ENCODE assay signal across 8 cellular contexts in the genomic region with DNA sequence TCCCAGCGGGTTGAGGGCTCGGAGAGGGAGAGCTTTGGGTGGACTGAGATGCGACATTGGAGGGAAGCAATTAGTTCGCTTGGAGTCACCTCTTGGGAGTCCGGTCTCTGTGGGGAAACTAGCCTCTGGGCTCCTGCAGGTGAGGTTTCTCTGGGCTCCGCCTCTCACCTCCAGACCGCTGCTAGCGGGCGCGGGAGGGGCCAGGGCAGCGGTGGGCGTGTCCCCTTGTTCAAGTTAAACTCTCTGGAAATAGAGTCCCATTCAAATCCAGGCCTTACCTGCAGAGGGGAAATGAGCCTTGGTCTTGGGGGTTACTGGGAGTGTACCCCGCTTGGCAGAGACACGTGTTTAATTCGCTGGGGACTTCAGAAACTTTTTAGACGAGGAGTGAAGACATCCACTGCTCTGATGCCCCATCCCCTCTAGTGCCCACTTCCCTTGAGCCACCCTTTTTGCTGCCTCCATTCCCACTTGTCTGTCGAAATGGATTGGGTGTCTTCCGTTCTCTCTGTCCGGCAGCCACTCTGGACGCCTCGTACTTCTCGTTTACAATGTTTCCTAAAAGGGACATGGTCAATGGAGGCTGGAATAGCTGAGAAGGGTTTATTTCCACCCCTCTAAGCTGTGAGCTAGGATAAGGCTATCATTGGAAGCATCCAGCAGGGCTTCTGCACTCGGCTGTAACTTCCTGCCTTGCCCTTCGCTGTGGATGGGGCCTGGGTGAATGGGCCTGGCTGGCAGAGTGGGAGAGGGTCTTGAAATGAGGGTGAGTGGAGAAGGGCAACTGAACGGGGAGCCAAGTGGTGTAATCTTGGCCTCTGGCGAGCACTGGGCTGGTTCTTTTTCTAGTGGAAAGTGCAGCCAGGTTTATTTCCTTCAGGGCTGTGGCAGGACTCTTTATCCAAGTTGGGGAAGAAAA. TPM values are rescaled to one million over a fixed set of nuclear protein-coding genes. Genes with fewer than 3 reads are reported as not detected.
DNase-seq lines count a peak whose midpoint lies in the region; ATAC-seq, FAIRE-seq and TF ChIP-seq lines count a peak whose summit lies in the region.

No MANE protein-coding gene starts in this region.

- no peak for TF ChIP-seq EP300 in tibial nerve (IDR thresholded peaks at IDR 0.05)

- no peak for TF ChIP-seq CTCF in HEK293 (tag by site-specific recombination; IDR thresholded peaks at IDR 0.05)
- TF ChIP-seq CTCF in bronchial epithelial cell (IDR thresholded peaks at IDR 0.05; ENCODE audit: insufficient read depth, low read length, severe bottlenecking) = no peak
- TF ChIP-seq CTCF in liver (IDR thresholded peaks at IDR 0.05; ENCODE audit: low read depth, low read length, missing input control) = no peak
- no peak for TF ChIP-seq CTCF in tibial nerve (IDR thresholded peaks at IDR 0.05)

- 27% methylated on average over 26 of the region's 26 CpGs for WGBS in liver
- 15 to 21% methylated on average over 26 of the region's 26 CpGs for whole genome bisulfite sequencing in tibial nerve, 2 donors

- H3K9me3 ChIP-seq in HEK293 (ENCODE audit: control insufficient read depth, insufficient read depth, low read depth, low read length) = no peaks in the 10 kb centered on the region
- H3K9me3 ChIP-seq in liver (ENCODE audit: control insufficient read depth in 4 of 4, low read length in 3 of 4) = no peaks in the 10 kb centered on the region
- no peaks in the 10 kb centered on the region for H3K9me3 ChIP-seq in tibial nerve

- H3K36me3 ChIP-seq in HEK293 (ENCODE audit: control insufficient read depth in 2 of 2, insufficient read depth in 1 of 2, low read length in 2 of 2) (no peaks in the 10 kb centered on the region), bronchial epithelial cell (ENCODE audit: control insufficient read depth, insufficient read depth, low read length) (no peaks in the 10 kb centered on the region), liver (ENCODE audit: control insufficient read depth in 4 of 4, insufficient read depth in 3 of 4, low read depth in 1 of 4, low read length in 3 of 4) (no peaks in the 10 kb centered on the region), tibial nerve (no peaks in the 10 kb centered on the region)

- POLR2A ChIA-PET in HEK293 (lab: Yijun Ruan, JAX) = interaction anchor here (1.4 kb wide), 1 partner anchor 41 kb away, joined by 4 read pairs; no protein-coding TSS in a partner anchor

- FAIRE-seq in bronchial epithelial cell (lab: Jason Lieb, UNC) = no peak

- CTCF ChIA-PET in HEK293 (lab: Yijun Ruan, JAX) = interaction anchor here (1.3 kb wide), 1 partner anchor 52 kb away, joined by 6 read pairs; no protein-coding TSS in a partner anchor

- no peak for TF ChIP-seq RAD21 in liver (IDR thresholded peaks at IDR 0.05)

- no peak for TF ChIP-seq POLR2A in tibial nerve (IDR thresholded peaks at IDR 0.05)

- H3K4me1 ChIP-seq in HEK293 (ENCODE audit: control insufficient read depth, insufficient read depth, low read length) (no peaks in the 10 kb centered on the region), liver (ENCODE audit: control insufficient read depth in 4 of 4, insufficient read depth in 4 of 4, low read length in 3 of 4) (peaks cover 0 to 20% (median 9%) of the 10 kb centered on the region in 4 donors), tibial nerve (peaks cover 0 to 36% (median 10%) of the 10 kb centered on the region in 4 donors)

- DNase-seq in AG08396 (ENCODE audit: low spot score) = peak; percentile 17
- peak; percentile 44 for DNase-seq in bronchial epithelial cell (ENCODE audit: low read depth)
- DNase-seq in tibial nerve (ENCODE audit: low spot score in 2 of 2) = no peak
- DNase-seq in putamen (ENCODE audit: low spot score) = no peak

- H3K9ac ChIP-seq in liver (ENCODE audit: low read depth in 1 of 2, low read length in 2 of 2) = peak overlapping the region in 1 of 2 donors; percentile 40

- H3K27ac ChIP-seq in HEK293 (ENCODE audit: extremely low read depth, low read depth, low read length) (no peak overlapping the region), liver (ENCODE audit: low read depth in 1 of 2, low read length in 2 of 2) (peak overlapping the region in 1 of 2 donors; percentile 70), tibial nerve (peak overlapping the region in 3 of 4 donors; percentile 64 to 90 (median 76))

- peak overlapping the region; percentile 84 for H3K4me3 ChIP-seq in HEK293 (ENCODE audit: low read depth, low read length)
- H3K4me3 ChIP-seq in bronchial epithelial cell (ENCODE audit: low read depth, low read length) = peak overlapping the region; percentile 67
- H3K4me3 ChIP-seq in liver (ENCODE audit: low read depth in 1 of 3, low read length in 3 of 3) = peak overlapping the region; percentile 84 to 97 (median 87)
- H3K4me3 ChIP-seq in tibial nerve = peak overlapping the region; percentile 45 to 92 (median 79)

- no peak for ATAC-seq in GM19395 (IDR thresholded peaks at IDR 0.05; ENCODE audit: unreplicated experiment)
- ATAC-seq in GM19397 (IDR thresholded peaks at IDR 0.05; ENCODE audit: unreplicated experiment) = no peak

- H3K27me3 ChIP-seq in bronchial epithelial cell (ENCODE audit: control insufficient read depth, insufficient read depth, low read length) (no peaks in the 10 kb centered on the region), liver (ENCODE audit: control insufficient read depth in 4 of 4, insufficient read depth in 4 of 4, low read length in 3 of 4) (no peaks in the 10 kb centered on the region), tibial nerve (no peaks in the 10 kb centered on the region)

TF ChIP-seq in HEK293, 187 proteins besides CTCF, POLR2A, EP300 and RAD21 (continues in another document):
- TF ChIP-seq GLIS1 (tag by site-specific recombination; IDR thresholded peaks at IDR 0.05) (no peak), IKZF3 (tag by site-specific recombination; IDR thresholded peaks at IDR 0.05) (no peak), SP3 (tag by site-specific recombination; IDR thresholded peaks at IDR 0.05) (peak; percentile 50), ZNF274 (IDR thresholded peaks at IDR 0.05; ENCODE audit: low read length) (no peak), ZNF274 (tag by site-specific recombination; IDR thresholded peaks at IDR 0.05; ENCODE audit: borderline replicate concordance) (no peak), ZBTB8A (tag by site-specific recombination; IDR thresholded peaks at IDR 0.05) (no peak), ZNF621 (tag by site-specific recombination; IDR thresholded peaks at IDR 0.05) (no peak)
- TF ChIP-seq, protein P1, sequence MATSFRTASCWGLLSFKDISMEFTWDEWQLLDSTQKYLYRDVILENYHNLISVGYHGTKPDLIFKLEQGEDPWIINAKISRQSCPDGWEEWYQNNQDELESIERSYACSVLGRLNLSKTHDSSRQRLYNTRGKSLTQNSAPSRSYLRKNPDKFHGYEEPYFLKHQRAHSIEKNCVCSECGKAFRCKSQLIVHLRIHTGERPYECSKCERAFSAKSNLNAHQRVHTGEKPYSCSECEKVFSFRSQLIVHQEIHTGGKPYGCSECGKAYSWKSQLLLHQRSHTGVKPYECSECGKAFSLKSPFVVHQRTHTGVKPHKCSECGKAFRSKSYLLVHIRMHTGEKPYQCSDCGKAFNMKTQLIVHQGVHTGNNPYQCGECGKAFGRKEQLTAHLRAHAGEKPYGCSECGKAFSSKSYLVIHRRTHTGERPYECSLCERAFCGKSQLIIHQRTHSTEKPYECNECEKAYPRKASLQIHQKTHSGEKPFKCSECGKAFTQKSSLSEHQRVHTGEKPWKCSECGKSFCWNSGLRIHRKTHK (tag by site-specific recombination; IDR thresholded peaks at IDR 0.05) = no peak

TF ChIP-seq in liver, 16 proteins besides CTCF, POLR2A, EP300 and RAD21 (continues in another document):
- TF ChIP-seq EGR1 (IDR thresholded peaks at IDR 0.05; ENCODE audit: low read depth in 2 of 2) = no peak
- no peak for TF ChIP-seq FOXA1 (IDR thresholded peaks at IDR 0.05)
- no peak for TF ChIP-seq YY1 (IDR thresholded peaks at IDR 0.05)
- no peak for TF ChIP-seq NR2F2 (IDR thresholded peaks at IDR 0.05)
- TF ChIP-seq, protein P2, sequence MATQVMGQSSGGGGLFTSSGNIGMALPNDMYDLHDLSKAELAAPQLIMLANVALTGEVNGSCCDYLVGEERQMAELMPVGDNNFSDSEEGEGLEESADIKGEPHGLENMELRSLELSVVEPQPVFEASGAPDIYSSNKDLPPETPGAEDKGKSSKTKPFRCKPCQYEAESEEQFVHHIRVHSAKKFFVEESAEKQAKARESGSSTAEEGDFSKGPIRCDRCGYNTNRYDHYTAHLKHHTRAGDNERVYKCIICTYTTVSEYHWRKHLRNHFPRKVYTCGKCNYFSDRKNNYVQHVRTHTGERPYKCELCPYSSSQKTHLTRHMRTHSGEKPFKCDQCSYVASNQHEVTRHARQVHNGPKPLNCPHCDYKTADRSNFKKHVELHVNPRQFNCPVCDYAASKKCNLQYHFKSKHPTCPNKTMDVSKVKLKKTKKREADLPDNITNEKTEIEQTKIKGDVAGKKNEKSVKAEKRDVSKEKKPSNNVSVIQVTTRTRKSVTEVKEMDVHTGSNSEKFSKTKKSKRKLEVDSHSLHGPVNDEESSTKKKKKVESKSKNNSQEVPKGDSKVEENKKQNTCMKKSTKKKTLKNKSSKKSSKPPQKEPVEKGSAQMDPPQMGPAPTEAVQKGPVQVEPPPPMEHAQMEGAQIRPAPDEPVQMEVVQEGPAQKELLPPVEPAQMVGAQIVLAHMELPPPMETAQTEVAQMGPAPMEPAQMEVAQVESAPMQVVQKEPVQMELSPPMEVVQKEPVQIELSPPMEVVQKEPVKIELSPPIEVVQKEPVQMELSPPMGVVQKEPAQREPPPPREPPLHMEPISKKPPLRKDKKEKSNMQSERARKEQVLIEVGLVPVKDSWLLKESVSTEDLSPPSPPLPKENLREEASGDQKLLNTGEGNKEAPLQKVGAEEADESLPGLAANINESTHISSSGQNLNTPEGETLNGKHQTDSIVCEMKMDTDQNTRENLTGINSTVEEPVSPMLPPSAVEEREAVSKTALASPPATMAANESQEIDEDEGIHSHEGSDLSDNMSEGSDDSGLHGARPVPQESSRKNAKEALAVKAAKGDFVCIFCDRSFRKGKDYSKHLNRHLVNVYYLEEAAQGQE (IDR thresholded peaks at IDR 0.05) = no peak
- TF ChIP-seq JUND (IDR thresholded peaks at IDR 0.05) = no peak
- TF ChIP-seq FOXA2 (IDR thresholded peaks at IDR 0.05) = no peak
- TF ChIP-seq, protein P3, sequence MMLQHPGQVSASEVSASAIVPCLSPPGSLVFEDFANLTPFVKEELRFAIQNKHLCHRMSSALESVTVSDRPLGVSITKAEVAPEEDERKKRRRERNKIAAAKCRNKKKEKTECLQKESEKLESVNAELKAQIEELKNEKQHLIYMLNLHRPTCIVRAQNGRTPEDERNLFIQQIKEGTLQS (IDR thresholded peaks at IDR 0.05) = no peak
- TF ChIP-seq SP1 (IDR thresholded peaks at IDR 0.05) = no peak
- TF ChIP-seq, protein P4, sequence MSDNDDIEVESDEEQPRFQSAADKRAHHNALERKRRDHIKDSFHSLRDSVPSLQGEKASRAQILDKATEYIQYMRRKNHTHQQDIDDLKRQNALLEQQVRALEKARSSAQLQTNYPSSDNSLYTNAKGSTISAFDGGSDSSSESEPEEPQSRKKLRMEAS (IDR thresholded peaks at IDR 0.05) = no peak
- TF ChIP-seq RXRA (IDR thresholded peaks at IDR 0.05) = no peak
- TF ChIP-seq HNF4A (conservative IDR thresholded peaks at IDR 0.05) = no peak

RNA-seq across cellular contexts. Expression of a gene that starts 1.1 kb away (rescaled TPM):
- total RNA-seq in bronchial epithelial cell (1.6 and 2.3 TPM in 2 replicates), liver (1 to 10 TPM; 2.2 to 2.9 TPM), tibial nerve (10 to 100 TPM; 10.3 to 26.9 (median 15.5) TPM)
- polyA plus RNA-seq in liver = 1 to 10 TPM in 1 of 2 donors, under 1 TPM in 1; 0.91 to 2.4 TPM

Comparison
In these comparisons a context has a peak if more than half of its experiments do, and no peak if none do; other contexts are left out.
1. DNase-seq: peak in AG08396 (single experiment) and bronchial epithelial cell (single experiment); none in tibial nerve (0 of 2) and putamen (single experiment).
2. Peak in every context shown above with its lines, with median percentiles within 50 percentile points of each other: H3K4me3 ChIP-seq.